3 cellular contexts compared by ENCODE assay signal in genomic region chr11:122618927-122619326, GRCh38.
"Had no signal": no experiment of that assay in that cellular context is flagged by ENCODE, and none has a peak within 500 bp of the region (broad histone marks: within the 10 kb centered on the region; RNA-seq: fewer than 3 reads in every experiment).

No MANE protein-coding gene starts in this region.

- ATAC-seq: GM12878 had no signal

- DNase-seq: GDM1, GF-D8 had no signal

- H3K4me3 ChIP-seq: GM12878 had no signal
